21 cellular contexts compared by ENCODE assay signal in genomic region chr20:61955668-61956395, GRCh38.
"Had no signal": no experiment of that assay in that cellular context is flagged by ENCODE, and none has a peak within 500 bp of the region (broad histone marks: within the 10 kb centered on the region; RNA-seq: fewer than 3 reads in every experiment).

No MANE protein-coding gene starts in this region.

- H3K27me3 ChIP-seq: testis, vagina had no signal

- DNase-seq: effector CD4-positive, alpha-beta T cell; endodermal cell; erythroblast; foreskin melanocyte; hippocampal formation; left colon; left ventricle myocardium superior; midbrain; sigmoid colon; stimulated activated CD4-positive, alpha-beta T cell treated with anti-CD3 and anti-CD28 coated beads, Interleukin-2, amount 100 ng/mL, for 24 hours; stimulated activated CD4-positive, alpha-beta T cell treated with anti-CD3 and anti-CD28 coated beads, Interleukin-4, amount 100 ng/mL, for 4 hours; stimulated activated naive B cell treated with anti-CD40 and anti-IgM and Interleukin-4, amounts not matched to agents 10 μg/mL and 1 μg/mL and 100 μg/mL, for 72 hours; stimulated activated naive CD8-positive, alpha-beta T cell treated with anti-CD3 and anti-CD28 coated beads, Interleukin-15, amount 100 ng/mL, for 72 hours; upper lobe of right lung had no signal

- H3K4me1 ChIP-seq: sigmoid colon, tibial nerve, upper lobe of right lung, vagina had no signal

- ATAC-seq: left colon; natural killer cell treated with Interleukin-12 subunit alpha and Interleukin-12 subunit beta and Interleukin-15 and Interleukin-18, amount 100 ng/mL, for 72 hours; stimulated activated naive B cell treated with anti-CD40 and anti-IgM and Interleukin-4, amounts not matched to agents 10 μg/mL and 1 μg/mL and 100 μg/mL, for 72 hours; stimulated activated naive CD8-positive, alpha-beta T cell treated with anti-CD3 and anti-CD28 coated beads, Interleukin-15, amount 100 ng/mL, for 72 hours; upper lobe of right lung had no signal

- FAIRE-seq: endothelial cell of umbilical vein had no signal

- H3K4me3 ChIP-seq: lung, sigmoid colon, skin epidermis, testis, tibial nerve, upper lobe of right lung, vagina had no signal

- H3K9me3 ChIP-seq: sigmoid colon, testis, upper lobe of right lung, vagina had no signal

- H3K27ac ChIP-seq: sigmoid colon, skin epidermis, tibial nerve, upper lobe of right lung, vagina had no signal

- H3K36me3 ChIP-seq: sigmoid colon, tibial nerve, upper lobe of right lung, vagina had no signal
